Comparison of ENCODE assay signal across 8 cellular contexts in genomic region chr11:111870887-111871692, GRCh38.
DNase-seq lines count a peak whose midpoint lies in the region; ATAC-seq and TF ChIP-seq lines count a peak whose summit lies in the region.

Gene ALG9 (minus strand): TSS chr11:111871581. CDS start chr11:111871482, 99 bp downstream.

- peak within 1 kb of the TSS; percentile 87 for H3K27ac ChIP-seq in layer of hippocampus (ENCODE audit: low read depth, low read length)

- ATAC-seq in GM18873 (IDR thresholded peaks at IDR 0.05; ENCODE audit: low FRiP score, unreplicated experiment) = peak; percentile 82
- ATAC-seq in HG03139 (IDR thresholded peaks at IDR 0.05; ENCODE audit: unreplicated experiment) = peak; percentile 87

- H3K4me3 ChIP-seq in choroid plexus epithelial cell (ENCODE audit: low read depth, low read length) = peak within 1 kb of the TSS; percentile 86

- TF ChIP-seq CTCF in AG09319 (IDR thresholded peaks at IDR 0.05; ENCODE audit: low read depth, low read length) = peak; percentile 24
- peak; percentile 52 for TF ChIP-seq CTCF in choroid plexus epithelial cell (conservative IDR thresholded peaks at IDR 0.05; ENCODE audit: low read depth, low read length)

- DNase-seq in AG09319 (ENCODE audit: extremely low read depth, low read depth) (peak; percentile 55), NCI-H345 treated with DMSO at 0.1 percent for 48 hours (lab: John Stamatoyannopoulos, UW; ENCODE audit: unreplicated experiment) (peak; percentile 77), choroid plexus epithelial cell (ENCODE audit: low read depth) (peak; percentile 85)
- DNase-seq in activated CD4-positive, alpha-beta T cell treated with anti-CD3 and anti-CD28 coated beads for 24 hours (ENCODE audit: low read depth in 2 of 2) = peak; percentile 91 to 93
- DNase-seq in stimulated activated CD4-positive, alpha-beta T cell treated with anti-CD3 and anti-CD28 coated beads, Interleukin-1b, Interleukin-23, amount 100 ng/mL, for 48 hours = peak; percentile 85

- no peaks in the 10 kb centered on the region for H3K27me3 ChIP-seq in layer of hippocampus (ENCODE audit: control insufficient read depth, insufficient read depth, low read length)

Comparison
In these comparisons a context has a peak if more than half of its experiments do, and no peak if none do; other contexts are left out.
1. Peak in every context shown above with its lines: DNase-seq, ATAC-seq, H3K4me3 ChIP-seq and H3K27ac ChIP-seq.